8 cellular contexts compared by ENCODE assay signal in the genomic region with DNA sequence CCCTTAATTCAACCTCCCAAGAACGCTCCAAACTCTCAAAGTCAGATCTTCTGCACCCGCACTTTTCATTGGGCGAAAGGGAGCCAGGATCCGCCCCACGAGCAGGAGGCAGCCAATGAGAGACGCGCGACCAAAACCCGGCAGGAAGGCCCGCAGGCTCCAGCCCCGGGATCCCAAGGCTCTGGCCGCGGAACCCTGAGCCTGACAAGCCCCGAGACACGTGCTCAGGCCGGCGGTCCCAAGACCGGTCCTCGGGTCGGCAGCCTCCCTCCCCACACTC. TPM values are rescaled to one million over a fixed set of nuclear protein-coding genes. Genes with fewer than 3 reads are reported as not detected.
DNase-seq lines count a peak whose midpoint lies in the region; ATAC-seq lines count a peak whose summit lies in the region.

No MANE protein-coding gene starts in this region.

- H3K4me3 Mint-ChIP-seq in activated T-helper 17 cell treated with anti-CD3 and anti-CD28 coated beads, Interleukin-2, amount 50 U/mL, for 72 hours = peak overlapping the region; percentile 93
- H3K4me3 Mint-ChIP-seq in natural killer cell treated with Interleukin-12 subunit alpha and Interleukin-12 subunit beta and Interleukin-15 and Interleukin-18, amount 100 ng/mL, for 72 hours = peak overlapping the region; percentile 89

- H3K27ac Mint-ChIP-seq in activated T-helper 17 cell treated with anti-CD3 and anti-CD28 coated beads, Interleukin-2, amount 50 U/mL, for 72 hours = peak overlapping the region; percentile 92
- H3K27ac Mint-ChIP-seq in natural killer cell treated with Interleukin-12 subunit alpha and Interleukin-12 subunit beta and Interleukin-15 and Interleukin-18, amount 100 ng/mL, for 72 hours = peak overlapping the region; percentile 82 to 91

- peaks cover 63% of the 10 kb centered on the region for H3K36me3 Mint-ChIP-seq in activated T-helper 17 cell treated with anti-CD3 and anti-CD28 coated beads, Interleukin-2, amount 50 U/mL, for 72 hours (ENCODE audit: low read depth)
- H3K36me3 Mint-ChIP-seq in natural killer cell treated with Interleukin-12 subunit alpha and Interleukin-12 subunit beta and Interleukin-15 and Interleukin-18, amount 100 ng/mL, for 72 hours = peaks cover 6% of the 10 kb centered on the region

- peaks cover 15% of the 10 kb centered on the region for H3K4me1 Mint-ChIP-seq in activated T-helper 17 cell treated with anti-CD3 and anti-CD28 coated beads, Interleukin-2, amount 50 U/mL, for 72 hours
- H3K4me1 Mint-ChIP-seq in natural killer cell treated with Interleukin-12 subunit alpha and Interleukin-12 subunit beta and Interleukin-15 and Interleukin-18, amount 100 ng/mL, for 72 hours (ENCODE audit: low read depth in 2 of 2) = peaks cover 26 to 28% of the 10 kb centered on the region in 2 donors

- DNase-seq in DMS53 treated with DMSO at 0.1 percent for 48 hours (lab: John Stamatoyannopoulos, UW; ENCODE audit: unreplicated experiment) (peak; percentile 83), KG1 (lab: John Stamatoyannopoulos, UW) (peak; percentile 74), RPMI7951 (ENCODE audit: low read depth) (peak; percentile 86), fibroblast of peridontal ligament (ENCODE audit: extremely low read depth) (peak; percentile 92)
- peak; percentile 91 for DNase-seq in natural killer cell treated with Interleukin-12 subunit alpha and Interleukin-12 subunit beta and Interleukin-15 and Interleukin-18, amount 100 ng/mL, for 72 hours (ENCODE audit: low spot score)
- DNase-seq in stimulated activated naive CD4-positive, alpha-beta T cell treated with Interleukin-2 at 50 U/mL for 16 hours (lab: John Stamatoyannopoulos, UW) = peak; percentile 85

- ATAC-seq in GM21717 (IDR thresholded peaks at IDR 0.05; ENCODE audit: unreplicated experiment) = peak; percentile 87
- ATAC-seq in activated T-helper 17 cell treated with anti-CD3 and anti-CD28 coated beads, Interleukin-2, amount 50 U/mL, for 72 hours (replicated peaks) = peak; percentile 91
- peak; percentile 89 to 93 for ATAC-seq in natural killer cell treated with Interleukin-12 subunit alpha and Interleukin-12 subunit beta and Interleukin-15 and Interleukin-18, amount 100 ng/mL, for 72 hours

- H3K27me3 Mint-ChIP-seq in activated T-helper 17 cell treated with anti-CD3 and anti-CD28 coated beads, Interleukin-2, amount 50 U/mL, for 72 hours = no peaks in the 10 kb centered on the region
- no peaks in the 10 kb centered on the region for H3K27me3 Mint-ChIP-seq in natural killer cell treated with Interleukin-12 subunit alpha and Interleukin-12 subunit beta and Interleukin-15 and Interleukin-18, amount 100 ng/mL, for 72 hours

- no peaks in the 10 kb centered on the region for H3K9me3 Mint-ChIP-seq in activated T-helper 17 cell treated with anti-CD3 and anti-CD28 coated beads, Interleukin-2, amount 50 U/mL, for 72 hours
- no peaks in the 10 kb centered on the region for H3K9me3 Mint-ChIP-seq in natural killer cell treated with Interleukin-12 subunit alpha and Interleukin-12 subunit beta and Interleukin-15 and Interleukin-18, amount 100 ng/mL, for 72 hours

RNA-seq across cellular contexts. Expression of gene DDX54, which starts 0.4 kb away (rescaled TPM):
- 17.2 and 20.7 TPM in 2 replicates for total RNA-seq in RPMI7951 (2014; rRNA removed; shearing (Covaris generic))
- total RNA-seq in activated T-helper 17 cell treated with anti-CD3 and anti-CD28 coated beads, Interleukin-2, amount 50 U/mL, for 72 hours = 10 to 100 TPM; 47.4 to 86.9 TPM
- total RNA-seq in natural killer cell treated with Interleukin-12 subunit alpha and Interleukin-12 subunit beta and Interleukin-15 and Interleukin-18, amount 100 ng/mL, for 72 hours = 100 to 1,000 TPM in 1 of 2 donors, 10 to 100 TPM in 1; 85.8 to 143 TPM

RNA-seq across cellular contexts. Expression of gene RITA1, which starts 0.7 kb away (rescaled TPM):
- 39.5 and 43.0 TPM in 2 replicates for total RNA-seq in RPMI7951 (2014; rRNA removed; shearing (Covaris generic))
- total RNA-seq in activated T-helper 17 cell treated with anti-CD3 and anti-CD28 coated beads, Interleukin-2, amount 50 U/mL, for 72 hours = 10 to 100 TPM; 14.2 to 23.9 TPM
- 10 to 100 TPM; 19.6 to 27.3 TPM for total RNA-seq in natural killer cell treated with Interleukin-12 subunit alpha and Interleukin-12 subunit beta and Interleukin-15 and Interleukin-18, amount 100 ng/mL, for 72 hours

RNA-seq across cellular contexts. Expression of gene CFAP73, which starts 35.3 kb away (rescaled TPM):
- total RNA-seq in RPMI7951 (2014; rRNA removed; shearing (Covaris generic)) = not detected in 2 replicates
- total RNA-seq in activated T-helper 17 cell treated with anti-CD3 and anti-CD28 coated beads, Interleukin-2, amount 50 U/mL, for 72 hours = 1 to 10 TPM in 1 of 2 donors, under 1 TPM in 1; 0.32 to 1.2 TPM
- under 1 TPM in 1 of 2 donors, not detected in 1; 0.28 TPM for total RNA-seq in natural killer cell treated with Interleukin-12 subunit alpha and Interleukin-12 subunit beta and Interleukin-15 and Interleukin-18, amount 100 ng/mL, for 72 hours

RNA-seq across cellular contexts. Expression of gene TPCN1, which starts 36.4 kb away (rescaled TPM):
- 30.4 and 38.6 TPM in 2 replicates for total RNA-seq in RPMI7951 (2014; rRNA removed; shearing (Covaris generic))
- 10 to 100 TPM; 29.4 to 67.7 TPM for total RNA-seq in activated T-helper 17 cell treated with anti-CD3 and anti-CD28 coated beads, Interleukin-2, amount 50 U/mL, for 72 hours
- 10 to 100 TPM; 14.1 to 43.6 TPM for total RNA-seq in natural killer cell treated with Interleukin-12 subunit alpha and Interleukin-12 subunit beta and Interleukin-15 and Interleukin-18, amount 100 ng/mL, for 72 hours

RNA-seq across cellular contexts. Expression of gene RASAL1, which starts 49.3 kb away (rescaled TPM):
- not detected in 2 replicates for total RNA-seq in RPMI7951 (2014; rRNA removed; shearing (Covaris generic))
- total RNA-seq in activated T-helper 17 cell treated with anti-CD3 and anti-CD28 coated beads, Interleukin-2, amount 50 U/mL, for 72 hours = 10 to 100 TPM in 1 of 2 donors, 1 to 10 TPM in 1; 1.0 to 21.3 TPM
- not detected for total RNA-seq in natural killer cell treated with Interleukin-12 subunit alpha and Interleukin-12 subunit beta and Interleukin-15 and Interleukin-18, amount 100 ng/mL, for 72 hours

Comparison
In these comparisons a context has a peak if more than half of its experiments do, and no peak if none do; other contexts are left out.
1. Peak in every context shown above with its lines: DNase-seq and ATAC-seq.